Comparison of ENCODE assay signal across 35 cellular contexts in genomic region chr5:66041612-66042011, GRCh38.
A peak's percentile ranks its signal among the peaks of the same experiment; 100 is the strongest.
DNase-seq lines count a peak whose midpoint lies in the region; ATAC-seq, FAIRE-seq and TF ChIP-seq lines count a peak whose summit lies in the region.
"Had no signal": no experiment of that assay in that cellular context is flagged by ENCODE, and none has a peak within 500 bp of the region (broad histone marks: within the 10 kb centered on the region; RNA-seq: fewer than 3 reads in every experiment).

No MANE protein-coding gene starts in this region.

- TF ChIP-seq EP300 in K562 (IDR thresholded peaks at IDR 0.05; ENCODE audit: low read length) = no peak

- TF ChIP-seq CTCF in K562 (IDR thresholded peaks at IDR 0.05 in 2 of 3, conservative IDR thresholded peaks at IDR 0.05 in 1 of 3; ENCODE audit: insufficient read depth in 2 of 3, low read depth in 1 of 3, low read length in 3 of 3) (no peak), MM.1S (IDR thresholded peaks at IDR 0.05; ENCODE audit: low read length) (no peak)

- no peaks in the 10 kb centered on the region for H3K79me2 ChIP-seq in K562 (ENCODE audit: control insufficient read depth, insufficient read depth, low read length)
- H3K79me2 ChIP-seq in MM.1S (ENCODE audit: low read length) = no peaks in the 10 kb centered on the region

- no peak for TF ChIP-seq RAD21 in K562 (CRISPR knock-in tag; conservative IDR thresholded peaks at IDR 0.05 in 1 of 2, IDR thresholded peaks at IDR 0.05 in 1 of 2)

- H3K4me2 ChIP-seq in K562 (ENCODE audit: insufficient read depth, low read length) (no peak overlapping the region), MM.1S (ENCODE audit: low read depth, low read length) (no peak overlapping the region)
- H3K4me2 ChIP-seq: BLaER1 had no signal

- H3K27ac ChIP-seq in K562 (ENCODE audit: extremely low read depth, low read depth, low read length) (no peak overlapping the region), MM.1S (ENCODE audit: low read length) (no peak overlapping the region)
- H3K27ac ChIP-seq: BLaER1, colonic mucosa, HL-60, left ventricle myocardium inferior, skin epidermis, stomach, thyroid gland, vagina, VCaP had no signal

- H3K4me1 ChIP-seq in K562 (replicated peaks in 1 of 2; ENCODE audit: control insufficient read depth in 2 of 2, insufficient read depth in 2 of 2, low read length in 2 of 2) (no peaks in the 10 kb centered on the region), MM.1S (ENCODE audit: low read length) (no peaks in the 10 kb centered on the region)
- H3K4me1 ChIP-seq: BLaER1, colonic mucosa, left ventricle myocardium inferior, stomach, vagina had no signal

- no peak for TF ChIP-seq POLR2A in K562 (conservative IDR thresholded peaks at IDR 0.05)

- no TSS peak for BruUV-seq in K562 (replicated peaks; lab: Mats Ljungman, UMichigan)

- H3K9me1 ChIP-seq in K562 (ENCODE audit: control insufficient read depth, insufficient read depth, low read length) = no peaks in the 10 kb centered on the region

- H3K9me2 ChIP-seq in MM.1S (replicated peaks; ENCODE audit: insufficient read depth, low read length) = no peaks in the 10 kb centered on the region

- H3K9ac ChIP-seq in K562 (ENCODE audit: insufficient read depth in 1 of 2, low read depth in 2 of 2, low read length in 2 of 2) (no peak overlapping the region), MM.1S (ENCODE audit: low read length) (no peak overlapping the region)
- H3K9ac ChIP-seq: BLaER1 had no signal

- in situ Hi-C loops in K562 (cut with MboI) = no loop called here

- ATAC-seq in K562 = no peak
- ATAC-seq: activated T-cell treated with anti-CD3 and anti-CD28 coated beads, Interleukin-2, amount 50 U/mL, for 4 hours; effector memory CD8-positive, alpha-beta T cell; esophagus mucosa; PC-3; Right ventricle myocardium inferior; SK-N-SH treated with all-trans-retinoic acid at 6 μM for 48 hours had no signal

- FAIRE-seq in K562 (lab: Jason Lieb, UNC) = peak; percentile 49
- FAIRE-seq: bronchial epithelial cell had no signal

- no peak overlapping the region for H2AFZ ChIP-seq in K562 (ENCODE audit: low read depth, low read length)
- no peak overlapping the region for H2AFZ ChIP-seq in MM.1S (ENCODE audit: low read length)

- CTCF ChIA-PET in K562 (lab: Yijun Ruan, JAX; ENCODE audit: low intra/inter-chr PET ratio) = no interaction called here

- WGBS in K562 (ENCODE audit: insufficient coverage, low coverage, missing lambda C conversion rate) = 100% methylated on average over 1 of the region's 1 CpG

- H3K36me3 ChIP-seq in K562 (ENCODE audit: control insufficient read depth, insufficient read depth, low read length) (peaks cover 88% of the 10 kb centered on the region), MM.1S (replicated peaks; ENCODE audit: insufficient read depth, low read length) (no peaks in the 10 kb centered on the region)
- H3K36me3 ChIP-seq: colonic mucosa had no signal

- H3K27me3 ChIP-seq in K562 (ENCODE audit: control insufficient read depth in 2 of 2, insufficient read depth in 2 of 2, low read length in 2 of 2) = no peaks in the 10 kb centered on the region
- no peaks in the 10 kb centered on the region for H3K27me3 ChIP-seq in MM.1S (replicated peaks; ENCODE audit: insufficient read depth, low read length)
- H3K27me3 ChIP-seq: BLaER1, colonic mucosa, stomach, thyroid gland, vagina had no signal

- no peaks in the 10 kb centered on the region for H3K9me3 ChIP-seq in K562 (replicated peaks; ENCODE audit: control insufficient read depth, insufficient read depth, low read depth, low read length)
- no peaks in the 10 kb centered on the region for H3K9me3 ChIP-seq in MM.1S (replicated peaks; ENCODE audit: insufficient read depth, low read length)
- H3K9me3 ChIP-seq: BLaER1, colonic mucosa, left ventricle myocardium inferior, stomach, thyroid gland, vagina had no signal

- POLR2A ChIA-PET in K562 (lab: Yijun Ruan, JAX) = no interaction called here

- no peaks in the 10 kb centered on the region for H3F3A ChIP-seq in MM.1S (ENCODE audit: insufficient read depth, low read length)

- intact Hi-C loops in K562 (cut with micrococcal nuclease) = no loop called here

- DNase-seq in AG08396 (ENCODE audit: low spot score) (peak; percentile 3), GM03348 (ENCODE audit: low spot score) (peak; percentile 15), K562 (ENCODE audit: extremely low read depth in 1 of 4, low spot score in 3 of 4) (no peak), iris pigment epithelial cell (ENCODE audit: low read depth) (peak; percentile 19), MM.1S (no peak), amniotic stem cell (lab: John Stamatoyannopoulos, UW) (no peak), NCI-H345 (lab: John Stamatoyannopoulos, UW) (no peak)
- no peak for DNase-seq in activated CD4-positive, CD25-positive, alpha-beta regulatory T cell (lab: John Stamatoyannopoulos, UW)
- DNase-seq: activated CD4-positive, alpha-beta T cell treated with anti-CD3 and anti-CD28 coated beads, Interleukin-2, amount 10 ng/mL, durations not matched to agents 24 days and 14 days; activated naive CD4-positive, alpha-beta T cell; activated T-cell treated with anti-CD3 and anti-CD28 coated beads, Interleukin-2, amount 50 U/mL, for 4 hours; colonic mucosa; DMS79 treated with DMSO at 0.1 percent for 48 hours; effector memory CD8-positive, alpha-beta T cell; hypothalamus; Kasumi-1; left ventricle myocardium inferior; naive B cell; NCI-H1694; NCI-H2171; NCI-H524; NK-92 treated with Interleukin-12 subunit alpha and Interleukin-12 subunit beta, amount 100 ng/mL, for 24 hours; nucleus accumbens; PC-3; stomach; thyroid gland had no signal

- H3K4me3 ChIP-seq in K562 = no peak overlapping the region
- H3K4me3 ChIP-seq in MM.1S (ENCODE audit: low read length) = no peak overlapping the region
- H3K4me3 ChIP-seq: BLaER1, colonic mucosa, left ventricle myocardium inferior, skin epidermis, stomach, thyroid gland, vagina had no signal

- H4K20me1 ChIP-seq in K562 (replicated peaks; ENCODE audit: control insufficient read depth, insufficient read depth, low read length) (no peaks in the 10 kb centered on the region), MM.1S (ENCODE audit: insufficient read depth, low read length) (no peaks in the 10 kb centered on the region)
- H4K20me1 ChIP-seq: BLaER1 had no signal

TF ChIP-seq in K562, 482 proteins besides CTCF, POLR2A, EP300 and RAD21 (continues in another document):
- TF ChIP-seq KDM5B (IDR thresholded peaks at IDR 0.05; ENCODE audit: insufficient replicate concordance, low read depth, low read length) = no peak
- no peak for TF ChIP-seq FOS (IDR thresholded peaks at IDR 0.05; ENCODE audit: extremely low read depth, insufficient read length)
- no peak for TF ChIP-seq ZNF717 (CRISPR knock-in tag; IDR thresholded peaks at IDR 0.05)
- TF ChIP-seq ARHGAP35 (IDR thresholded peaks at IDR 0.05; ENCODE audit: partially characterized antibody) = no peak
- no peak for TF ChIP-seq GTF3C2 (IDR thresholded peaks at IDR 0.05; ENCODE audit: borderline replicate concordance, extremely low read depth, insufficient read length)
- TF ChIP-seq RAD51 (IDR thresholded peaks at IDR 0.05; ENCODE audit: borderline replicate concordance, low read depth) = no peak
- no peak for TF ChIP-seq ZNF518B (CRISPR knock-in tag; IDR thresholded peaks at IDR 0.05)
- no peak for TF ChIP-seq SIN3A (IDR thresholded peaks at IDR 0.05; ENCODE audit: borderline replicate concordance in 2 of 2, control insufficient read depth in 1 of 2, low read depth in 2 of 2, low read length in 2 of 2)
- no peak for TF ChIP-seq SAP30 (IDR thresholded peaks at IDR 0.05; ENCODE audit: borderline replicate concordance, insufficient read depth, low read depth, low read length, poor library complexity, severe bottlenecking)

Comparison
In these comparisons a context has a peak if more than half of its experiments do, and no peak if none do; other contexts are left out.
1. DNase-seq: peak in AG08396 (single experiment), GM03348 (single experiment) and iris pigment epithelial cell (single experiment); none in K562 (0 of 4), MM.1S (single experiment), amniotic stem cell (single experiment), NCI-H345 (single experiment) and activated CD4-positive, CD25-positive, alpha-beta regulatory T cell (0 of 4).